In genomic region chr7:39624202-39624807, GRCh38 we compare ENCODE assay signal across 1 cellular context.
TF ChIP-seq lines count a peak whose summit lies in the region.

No MANE protein-coding gene starts in this region.

TF ChIP-seq in K562, 482 proteins besides CTCF, POLR2A, EP300 and RAD21 (continued from another document):
- TF ChIP-seq ZBTB40 (IDR thresholded peaks at IDR 0.05) = peak; percentile 19; the same call in 1 of the 2 replicates
- no peak for TF ChIP-seq ZBTB40 (CRISPR knock-in tag; IDR thresholded peaks at IDR 0.05)
- 0 out of 2 replicates have a peak, but pooled peaks have one; percentile 19 for TF ChIP-seq HDGF (IDR thresholded peaks at IDR 0.05)
- TF ChIP-seq XRCC5 (IDR thresholded peaks at IDR 0.05; ENCODE audit: low read depth, low read length) = no peak
- TF ChIP-seq, protein P1, sequence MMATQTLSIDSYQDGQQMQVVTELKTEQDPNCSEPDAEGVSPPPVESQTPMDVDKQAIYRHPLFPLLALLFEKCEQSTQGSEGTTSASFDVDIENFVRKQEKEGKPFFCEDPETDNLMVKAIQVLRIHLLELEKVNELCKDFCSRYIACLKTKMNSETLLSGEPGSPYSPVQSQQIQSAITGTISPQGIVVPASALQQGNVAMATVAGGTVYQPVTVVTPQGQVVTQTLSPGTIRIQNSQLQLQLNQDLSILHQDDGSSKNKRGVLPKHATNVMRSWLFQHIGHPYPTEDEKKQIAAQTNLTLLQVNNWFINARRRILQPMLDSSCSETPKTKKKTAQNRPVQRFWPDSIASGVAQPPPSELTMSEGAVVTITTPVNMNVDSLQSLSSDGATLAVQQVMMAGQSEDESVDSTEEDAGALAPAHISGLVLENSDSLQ (IDR thresholded peaks at IDR 0.05) = peak; percentile 25; the same call in 1 of the 2 replicates
- TF ChIP-seq HINFP (tag; conservative IDR thresholded peaks at IDR 0.05; ENCODE audit: low read depth) = peak; percentile 79
- peak; percentile 74; the same call in 1 of the 2 replicates for TF ChIP-seq ZBTB5 (IDR thresholded peaks at IDR 0.05)
- TF ChIP-seq NFATC3 (IDR thresholded peaks at IDR 0.05) = 0 out of 2 replicates have a peak, but pooled peaks have one; percentile 37
- TF ChIP-seq NFRKB (IDR thresholded peaks at IDR 0.05; ENCODE audit: low read depth) = peak; percentile 53; the same call in 1 of the 2 replicates
- no peak for TF ChIP-seq TCF7L2 (IDR thresholded peaks at IDR 0.05; ENCODE audit: low read depth, low read length)
- no peak for TF ChIP-seq ILF3 (IDR thresholded peaks at IDR 0.05; ENCODE audit: borderline replicate concordance)
TF ChIP-seq in K562: peak in this region for 16.
